9 cellular contexts compared by ENCODE assay signal in the genomic region with DNA sequence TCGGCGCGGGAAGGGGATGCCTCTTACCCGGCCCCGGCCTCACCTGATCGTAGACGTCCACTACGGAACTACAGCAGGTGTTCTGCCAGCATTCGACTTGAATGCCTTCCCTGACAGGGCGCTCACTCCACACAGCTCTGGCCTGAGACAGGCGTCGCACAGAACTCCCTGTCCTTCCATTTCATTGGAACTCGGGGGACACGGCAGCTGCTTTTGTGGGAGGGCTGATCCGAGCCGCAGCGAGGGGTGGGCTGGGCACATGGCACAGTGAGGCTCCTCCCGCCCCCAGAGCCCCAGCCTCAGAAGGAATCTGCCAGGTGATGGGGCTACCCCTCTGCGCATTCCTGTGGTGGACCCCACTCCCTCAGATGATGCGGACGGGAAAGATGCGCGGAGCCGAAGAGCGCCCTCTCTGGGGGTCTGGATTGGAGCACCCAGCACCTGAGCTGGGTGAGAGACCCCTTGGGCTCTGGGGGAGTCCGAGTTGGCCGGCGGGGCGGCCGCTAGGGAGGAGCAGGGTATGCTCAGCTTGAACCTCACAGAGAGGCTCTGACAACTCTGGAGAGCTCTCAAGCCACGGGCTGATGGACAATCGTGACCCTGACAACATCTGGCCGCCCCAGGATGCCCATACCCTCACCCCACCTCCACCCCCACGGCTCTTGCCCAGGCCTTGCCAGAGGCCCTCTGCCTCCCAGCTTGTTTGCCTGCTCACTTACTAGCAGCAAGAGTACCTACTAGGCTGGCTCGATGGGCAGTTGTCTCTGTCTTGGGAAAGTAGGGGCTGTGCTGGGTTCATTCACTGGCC. TPM values are rescaled to one million over a fixed set of nuclear protein-coding genes. Genes with fewer than 3 reads are reported as not detected.
DNase-seq lines count a peak whose midpoint lies in the region; ATAC-seq and TF ChIP-seq lines count a peak whose summit lies in the region.
"Had no signal": no experiment of that assay in that cellular context is flagged by ENCODE, and none has a peak within 500 bp of the region (broad histone marks: within the 10 kb centered on the region; RNA-seq: fewer than 3 reads in every experiment).

No MANE protein-coding gene starts in this region.

- DNase-seq in Right ventricle myocardium inferior (ENCODE audit: missing footprints), result peak; percentile 11
- no peak for DNase-seq in right atrium auricular region (ENCODE audit: low spot score)
- no peak for DNase-seq in colonic mucosa
- DNase-seq in mucosa of descending colon, result peak in 2 of 3 donors; percentile 22 to 43
- no peak for DNase-seq in RWPE1 (ENCODE audit: low spot score)
- DNase-seq in NCI-H2171 treated with DMSO at 0.1 percent for 48 hours (lab: John Stamatoyannopoulos, UW), result no peak
- DNase-seq in NCI-H1105 treated with DMSO at 0.1 percent for 48 hours (lab: John Stamatoyannopoulos, UW), result no peak
- DNase-seq: central memory CD4-positive, alpha-beta T cell had no signal

- POLR2A ChIA-PET in RWPE1 (lab: Yijun Ruan, JAX; ENCODE audit: low non-redundant PET), result no interaction called here

- peak overlapping the region in 1 of 2 donors; percentile 46 for H3K4me3 ChIP-seq in right atrium auricular region
- H3K4me3 ChIP-seq in colonic mucosa, result peak overlapping the region; percentile 46
- H3K4me3 ChIP-seq in mucosa of descending colon, result no peak overlapping the region

- intact Hi-C loops in Right ventricle myocardium inferior (cut with DNase I) (no loop called here), colonic mucosa (cut with DNase I) (no loop called here), mucosa of descending colon (cut with DNase I, micrococcal nuclease) (no loop called here)

- no peak for ATAC-seq in Right ventricle myocardium inferior
- ATAC-seq in mucosa of descending colon, result no peak
- no peak for ATAC-seq in HG03025 (IDR thresholded peaks at IDR 0.05; ENCODE audit: low FRiP score, unreplicated experiment)

- no peak for TF ChIP-seq CTCF in right atrium auricular region (IDR thresholded peaks at IDR 0.05)
- no peak for TF ChIP-seq CTCF in colonic mucosa (IDR thresholded peaks at IDR 0.05)
- no peak for TF ChIP-seq CTCF in mucosa of descending colon (IDR thresholded peaks at IDR 0.05)
- no peak for TF ChIP-seq CTCF in RWPE1 (conservative IDR thresholded peaks at IDR 0.05; ENCODE audit: low read depth)

- CTCF ChIA-PET in RWPE1 (lab: Yijun Ruan, JAX), result interaction anchor here (1.2 kb wide), 1 partner anchor 25 kb away, joined by 4 read pairs; no protein-coding TSS in a partner anchor

- H3K27me3 ChIP-seq in right atrium auricular region (peaks cover 0 to 4% of the 10 kb centered on the region in 2 donors), colonic mucosa (peaks cover 20% of the 10 kb centered on the region)

- H3K36me3 ChIP-seq in right atrium auricular region, result no peaks in the 10 kb centered on the region
- no peaks in the 10 kb centered on the region for H3K36me3 ChIP-seq in colonic mucosa
- H3K36me3 ChIP-seq in mucosa of descending colon (ENCODE audit: low read depth), result no peaks in the 10 kb centered on the region

- peaks cover 0 to 10% of the 10 kb centered on the region in 2 donors for H3K4me1 ChIP-seq in right atrium auricular region
- H3K4me1 ChIP-seq in colonic mucosa, result no peaks in the 10 kb centered on the region
- H3K4me1 ChIP-seq in mucosa of descending colon (ENCODE audit: low read depth), result peaks cover 6% of the 10 kb centered on the region

- H3K9ac ChIP-seq in colonic mucosa (ENCODE audit: low read depth in 2 of 2, low read length in 2 of 2), result no peak overlapping the region

- H3K27ac ChIP-seq in right atrium auricular region, result no peak overlapping the region
- no peak overlapping the region for H3K27ac ChIP-seq in colonic mucosa
- no peak overlapping the region for H3K27ac ChIP-seq in RWPE1

- H3K9me3 ChIP-seq in right atrium auricular region, result no peaks in the 10 kb centered on the region
- no peaks in the 10 kb centered on the region for H3K9me3 ChIP-seq in colonic mucosa
- H3K9me3 ChIP-seq in mucosa of descending colon, result no peaks in the 10 kb centered on the region

RNA-seq across cellular contexts. Expression of a gene that starts 36.6 kb away (rescaled TPM):
- total RNA-seq in Right ventricle myocardium inferior, result 1.4 TPM
- total RNA-seq in right atrium auricular region, result 1 to 10 TPM; 2.9 to 3.0 TPM
- 1 to 10 TPM; 1.0 to 1.9 TPM for total RNA-seq in colonic mucosa
- 1 to 10 TPM in 1 of 3 donors, under 1 TPM in 2; 0.43 to 1.2 (median 0.58) TPM for total RNA-seq in mucosa of descending colon

Comparison
In these comparisons a context has a peak if more than half of its experiments do, and no peak if none do; other contexts are left out.
1. DNase-seq: peak in Right ventricle myocardium inferior (single experiment) and mucosa of descending colon (2 of 3); none in right atrium auricular region (single experiment), colonic mucosa (single experiment), RWPE1 (single experiment), NCI-H2171 treated with DMSO at 0.1 percent for 48 hours (single experiment) and NCI-H1105 treated with DMSO at 0.1 percent for 48 hours (single experiment).